Comparison of ENCODE assay signal across 8 cellular contexts in genomic region chr11:100576044-100577021, GRCh38.
DNase-seq lines count a peak whose midpoint lies in the region; ATAC-seq, FAIRE-seq and TF ChIP-seq lines count a peak whose summit lies in the region.

No MANE protein-coding gene starts in this region.

- ATAC-seq in GM18502 (IDR thresholded peaks at IDR 0.05; ENCODE audit: poor library complexity, unreplicated experiment), result peak; percentile 84
- ATAC-seq in HG02759 (IDR thresholded peaks at IDR 0.05; ENCODE audit: unreplicated experiment), result peak; percentile 68

- H3K4me3 ChIP-seq in AG04449 (ENCODE audit: low read depth, low read length), result no peak overlapping the region

- POLR2A ChIA-PET in AG04449 (lab: Yijun Ruan, JAX), result no interaction called here

- peak; percentile 62 for TF ChIP-seq CTCF in AG04449 (IDR thresholded peaks at IDR 0.05; ENCODE audit: insufficient read depth, low read length, missing control alignments)

- CTCF ChIA-PET in AG04449 (lab: Yijun Ruan, JAX), result interaction anchor here (0.6 to 8.1 kb wide), 32 partner anchors 9 to 407 kb away, joined by 3 to 144 read pairs (median 4); no protein-coding TSS in a partner anchor

- DNase-seq in AG04449 (ENCODE audit: low read depth, low spot score) (no peak), NCI-H146 (lab: John Stamatoyannopoulos, UW) (peak; percentile 64), germinal center (ENCODE audit: low spot score) (peak; percentile 8), putamen (ENCODE audit: low spot score) (peak; percentile 55), GF-D8 (lab: John Stamatoyannopoulos, UW) (no peak)

- FAIRE-seq in TTC549 (lab: Jason Lieb, UNC), result peak; percentile 87

Comparison
In these comparisons a context has a peak if more than half of its experiments do, and no peak if none do; other contexts are left out.
1. DNase-seq: peak in NCI-H146 (single experiment), germinal center (single experiment) and putamen (single experiment); none in AG04449 (single experiment) and GF-D8 (single experiment).